In the genomic region with DNA sequence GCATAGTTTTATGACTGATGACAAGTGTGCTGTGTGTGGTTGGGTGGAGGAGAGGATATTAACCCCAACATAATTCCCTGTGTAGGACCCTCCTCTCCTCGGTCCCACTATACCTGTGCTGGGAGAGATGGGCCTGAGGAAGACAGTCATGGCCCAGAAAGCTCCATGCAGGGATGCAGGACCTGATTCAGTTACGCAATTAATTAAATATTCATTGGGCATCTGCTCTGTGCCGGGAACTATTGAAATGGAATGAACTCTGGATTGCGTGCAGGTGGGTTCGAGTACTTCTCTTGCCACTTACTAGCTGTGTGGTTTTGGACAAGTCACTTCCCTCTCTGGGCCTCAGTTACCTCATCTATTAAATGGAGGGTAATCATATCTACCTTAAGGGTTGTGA, we compare ENCODE assay signal across 22 cellular contexts.
A peak's percentile ranks its signal among the peaks of the same experiment; 100 is the strongest.
DNase-seq lines count a peak whose midpoint lies in the region; ATAC-seq lines count a peak whose summit lies in the region.
"Had no signal": no experiment of that assay in that cellular context is flagged by ENCODE, and none has a peak within 500 bp of the region (broad histone marks: within the 10 kb centered on the region; RNA-seq: fewer than 3 reads in every experiment).

No MANE protein-coding gene starts in this region.

- H3K4me1 Mint-ChIP-seq in activated CD8-positive, alpha-beta memory T cell treated with anti-CD3 and anti-CD28 coated beads, Interleukin-2, amount 10 ng/mL, durations not matched to agents 7 days and 5 days: peaks cover 83% of the 10 kb centered on the region
- H3K4me1 Mint-ChIP-seq in CD8-positive, alpha-beta memory T cell: peaks cover 82 to 91% (median 91%) of the 10 kb centered on the region in 3 donors
- H3K4me1 Mint-ChIP-seq in activated naive CD8-positive, alpha-beta T cell (ENCODE audit: low read depth): peaks cover 80% of the 10 kb centered on the region
- peaks cover 78 to 81% of the 10 kb centered on the region in 2 donors for H3K4me1 Mint-ChIP-seq in natural killer cell treated with Interleukin-12 subunit alpha and Interleukin-12 subunit beta and Interleukin-15 and Interleukin-18, amount 100 ng/mL, for 72 hours (ENCODE audit: low read depth in 2 of 2)

- CTCF ChIA-PET in activated CD8-positive, alpha-beta memory T cell treated with anti-CD3 and anti-CD28 coated beads, Interleukin-2, amount 10 ng/mL, durations not matched to agents 7 days and 5 days (lab: Charles Lee): interaction anchor here (1.4 to 2.2 kb wide), 6 partner anchors 11 to 385 kb away, joined by 3 to 9 read pairs (median 6); no protein-coding TSS in a partner anchor
- CTCF ChIA-PET in CD8-positive, alpha-beta memory T cell (lab: Charles Lee): interaction anchor here (0.8 to 1.8 kb wide), 5 partner anchors 31 to 176 kb away, joined by 3 to 8 read pairs (median 3); no protein-coding TSS in a partner anchor

- no peaks in the 10 kb centered on the region for H3K9me3 Mint-ChIP-seq in activated CD8-positive, alpha-beta memory T cell treated with anti-CD3 and anti-CD28 coated beads, Interleukin-2, amount 10 ng/mL, durations not matched to agents 7 days and 5 days (ENCODE audit: low read depth)
- H3K9me3 Mint-ChIP-seq in CD8-positive, alpha-beta memory T cell: no peaks in the 10 kb centered on the region
- H3K9me3 Mint-ChIP-seq in activated naive CD8-positive, alpha-beta T cell (ENCODE audit: low read depth): no peaks in the 10 kb centered on the region
- no peaks in the 10 kb centered on the region for H3K9me3 Mint-ChIP-seq in natural killer cell treated with Interleukin-12 subunit alpha and Interleukin-12 subunit beta and Interleukin-15 and Interleukin-18, amount 100 ng/mL, for 72 hours
- H3K9me3 Mint-ChIP-seq: GM23338 had no signal

- H3K27me3 ChIP-seq in CD8-positive, alpha-beta memory T cell (ENCODE audit: insufficient read depth, low read length, poor library complexity, severe bottlenecking): no peaks in the 10 kb centered on the region

- POLR2A ChIA-PET in CD8-positive, alpha-beta memory T cell (lab: Charles Lee): interaction anchor here (1.0 to 1.1 kb wide), 2 partner anchors 71 to 73 kb away, joined by 3 read pairs; no protein-coding TSS in a partner anchor

- no peak overlapping the region for H3K27ac ChIP-seq in CD8-positive, alpha-beta memory T cell (ENCODE audit: low read depth, low read length)
- H3K27ac ChIP-seq: PC-9, stomach had no signal

- no peaks in the 10 kb centered on the region for H3K27me3 Mint-ChIP-seq in activated CD8-positive, alpha-beta memory T cell treated with anti-CD3 and anti-CD28 coated beads, Interleukin-2, amount 10 ng/mL, durations not matched to agents 7 days and 5 days
- H3K27me3 Mint-ChIP-seq in CD8-positive, alpha-beta memory T cell: peaks cover 0 to 2% of the 10 kb centered on the region in 2 donors
- H3K27me3 Mint-ChIP-seq in activated naive CD8-positive, alpha-beta T cell: no peaks in the 10 kb centered on the region
- no peaks in the 10 kb centered on the region for H3K27me3 Mint-ChIP-seq in natural killer cell treated with Interleukin-12 subunit alpha and Interleukin-12 subunit beta and Interleukin-15 and Interleukin-18, amount 100 ng/mL, for 72 hours

- no peak for ATAC-seq in activated CD8-positive, alpha-beta memory T cell treated with anti-CD3 and anti-CD28 coated beads, Interleukin-2, amount 10 ng/mL, durations not matched to agents 7 days and 5 days
- no peak for ATAC-seq in natural killer cell treated with Interleukin-12 subunit alpha and Interleukin-12 subunit beta and Interleukin-15 and Interleukin-18, amount 100 ng/mL, for 72 hours
- ATAC-seq in GM18502 (IDR thresholded peaks at IDR 0.05; ENCODE audit: poor library complexity, unreplicated experiment): no peak
- ATAC-seq: GM23338, left colon had no signal

- H3K4me3 Mint-ChIP-seq in activated CD8-positive, alpha-beta memory T cell treated with anti-CD3 and anti-CD28 coated beads, Interleukin-2, amount 10 ng/mL, durations not matched to agents 7 days and 5 days: no peak overlapping the region
- peak overlapping the region in 1 of 7 donors; percentile 36 for H3K4me3 Mint-ChIP-seq in CD8-positive, alpha-beta memory T cell
- no peak overlapping the region for H3K4me3 Mint-ChIP-seq in activated naive CD8-positive, alpha-beta T cell
- H3K4me3 Mint-ChIP-seq in natural killer cell treated with Interleukin-12 subunit alpha and Interleukin-12 subunit beta and Interleukin-15 and Interleukin-18, amount 100 ng/mL, for 72 hours: no peak overlapping the region
- H3K4me3 Mint-ChIP-seq: GM23338 had no signal

- H3K27ac Mint-ChIP-seq in activated CD8-positive, alpha-beta memory T cell treated with anti-CD3 and anti-CD28 coated beads, Interleukin-2, amount 10 ng/mL, durations not matched to agents 7 days and 5 days: no peak overlapping the region
- H3K27ac Mint-ChIP-seq in CD8-positive, alpha-beta memory T cell: peak overlapping the region in 7 of 8 donors; percentile 59 to 92 (median 80)
- H3K27ac Mint-ChIP-seq in activated naive CD8-positive, alpha-beta T cell: peak overlapping the region; percentile 83
- H3K27ac Mint-ChIP-seq in natural killer cell treated with Interleukin-12 subunit alpha and Interleukin-12 subunit beta and Interleukin-15 and Interleukin-18, amount 100 ng/mL, for 72 hours: peak overlapping the region; percentile 82 to 85
- H3K27ac Mint-ChIP-seq: GM23338 had no signal

- H3K4me1 ChIP-seq in CD8-positive, alpha-beta memory T cell (ENCODE audit: insufficient read depth, low read length): peaks cover 82% of the 10 kb centered on the region

- peak; percentile 49 for DNase-seq in activated CD8-positive, alpha-beta memory T cell treated with anti-CD3 and anti-CD28 coated beads for 24 hours
- DNase-seq in activated CD8-positive, alpha-beta memory T cell treated with anti-CD3 and anti-CD28 coated beads, Interleukin-2, amount 10 ng/mL, durations not matched to agents 7 days and 5 days: no peak
- no peak for DNase-seq in CD8-positive, alpha-beta memory T cell
- no peak for DNase-seq in natural killer cell treated with Interleukin-12 subunit alpha and Interleukin-12 subunit beta and Interleukin-15 and Interleukin-18, amount 100 ng/mL, for 72 hours (ENCODE audit: low spot score)
- DNase-seq in NCI-H1694 (lab: John Stamatoyannopoulos, UW) (no peak), NCI-H226 (no peak)
- DNase-seq: activated CD4-positive, alpha-beta T cell treated with anti-CD3 and anti-CD28 coated beads, Interleukin-2, amount 50 U/mL, for 48 hours; cortex of kidney; glutamatergic neuron; left colon; mesenchymal stem cell; NCI-H1092 treated with DMSO at 0.1 percent for 48 hours; NCI-H2081 treated with DMSO at 0.1 percent for 48 hours; NCI-H446; PC-9; SHP77 treated with DMSO at 0.1 percent for 48 hours; stimulated activated CD4-positive, alpha-beta T cell treated with anti-CD3 and anti-CD28 coated beads, Interleukin-4, amount 100 ng/mL, for 24 hours; stomach; trophoblast cell had no signal

- H3K4me3 ChIP-seq in CD8-positive, alpha-beta memory T cell (ENCODE audit: low read length): no peak overlapping the region
- H3K4me3 ChIP-seq: GM23338, PC-9, stomach had no signal

- H3K36me3 ChIP-seq in CD8-positive, alpha-beta memory T cell (ENCODE audit: insufficient read depth, low read length): peaks cover 32% of the 10 kb centered on the region
- H3K36me3 ChIP-seq: stomach had no signal

- H3K9me3 ChIP-seq in CD8-positive, alpha-beta memory T cell (ENCODE audit: low read length): no peaks in the 10 kb centered on the region
- H3K9me3 ChIP-seq: stomach had no signal

- peaks cover 34% of the 10 kb centered on the region for H3K36me3 Mint-ChIP-seq in activated CD8-positive, alpha-beta memory T cell treated with anti-CD3 and anti-CD28 coated beads, Interleukin-2, amount 10 ng/mL, durations not matched to agents 7 days and 5 days
- peaks cover 0 to 69% (median 11%) of the 10 kb centered on the region in 3 donors for H3K36me3 Mint-ChIP-seq in CD8-positive, alpha-beta memory T cell
- H3K36me3 Mint-ChIP-seq in activated naive CD8-positive, alpha-beta T cell: peaks cover 6% of the 10 kb centered on the region
- peaks cover 4% of the 10 kb centered on the region for H3K36me3 Mint-ChIP-seq in natural killer cell treated with Interleukin-12 subunit alpha and Interleukin-12 subunit beta and Interleukin-15 and Interleukin-18, amount 100 ng/mL, for 72 hours
